1 cellular context compared by ENCODE assay signal in genomic region chr2:143296089-143296488, GRCh38.
TF ChIP-seq lines count a peak whose summit lies in the region.

No MANE protein-coding gene starts in this region.

TF ChIP-seq in WTC11, 78 proteins besides CTCF, POLR2A, EP300 and RAD21 (continued from another document):
- TF ChIP-seq ZNF532 (CRISPR knock-in tag; IDR thresholded peaks at IDR 0.05; ENCODE audit: borderline replicate concordance) (no peak), ZNF396 (CRISPR knock-in tag; IDR thresholded peaks at IDR 0.05; ENCODE audit: borderline replicate concordance) (no peak), OVOL2 (CRISPR knock-in tag; IDR thresholded peaks at IDR 0.05; ENCODE audit: borderline replicate concordance) (no peak), ZNF671 (CRISPR knock-in tag; IDR thresholded peaks at IDR 0.05) (no peak), ZNF232 (CRISPR knock-in tag; IDR thresholded peaks at IDR 0.05) (no peak), MYBL2 (CRISPR knock-in tag; IDR thresholded peaks at IDR 0.05) (no peak), ATF3 (CRISPR knock-in tag; conservative IDR thresholded peaks at IDR 0.05) (no peak), RELA (CRISPR knock-in tag; IDR thresholded peaks at IDR 0.05; ENCODE audit: borderline replicate concordance) (no peak)
